ENCODE assay signal across 1 cellular context in the genomic region with DNA sequence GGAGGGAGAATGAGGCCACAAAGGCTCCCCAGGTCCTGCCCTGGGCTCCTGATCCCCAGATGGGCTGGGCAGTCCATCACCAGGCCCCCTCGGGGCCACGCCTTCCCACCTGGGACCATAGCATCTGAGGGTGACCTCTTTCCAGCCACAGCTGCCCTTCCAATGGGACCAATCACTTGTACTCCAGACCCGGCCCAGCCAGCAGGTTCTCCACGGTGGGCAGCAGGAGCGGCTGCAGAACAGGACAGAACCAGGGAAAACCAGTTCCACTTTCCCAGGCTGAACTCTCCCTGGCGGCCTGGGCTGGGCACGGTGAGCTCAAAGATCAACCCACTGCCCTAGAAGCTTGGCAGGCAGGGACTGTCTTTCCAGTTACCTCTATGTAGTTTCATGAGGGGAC.
TF ChIP-seq lines count a peak whose summit lies in the region.

No MANE protein-coding gene starts in this region.

TF ChIP-seq in WTC11, 78 proteins besides CTCF, POLR2A, EP300 and RAD21 (continued from another document):
- no peak for TF ChIP-seq E2F5 (CRISPR knock-in tag; IDR thresholded peaks at IDR 0.05)
- TF ChIP-seq FOXK1 (CRISPR knock-in tag; IDR thresholded peaks at IDR 0.05): no peak
